Comparison of ENCODE assay signal across 13 cellular contexts in the genomic region with DNA sequence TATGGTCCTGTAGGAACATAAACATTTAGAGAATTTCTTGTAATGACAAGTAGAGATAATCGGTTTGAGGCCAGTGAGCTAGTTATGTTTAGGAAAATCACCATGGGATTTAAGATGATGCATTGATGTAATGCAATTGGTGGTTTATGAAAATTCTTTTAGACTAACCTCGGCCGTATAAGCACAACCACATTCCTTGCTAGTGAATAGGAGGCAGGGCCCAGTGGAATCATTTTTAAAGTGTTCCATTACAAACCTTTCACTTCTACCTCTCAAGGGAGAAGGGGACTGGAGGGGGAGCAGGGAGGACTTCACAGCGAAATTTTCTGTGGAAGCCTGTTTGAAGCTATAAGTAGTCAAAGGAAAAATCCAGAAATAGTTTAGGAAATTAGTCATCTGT.
A peak's percentile ranks its signal among the peaks of the same experiment; 100 is the strongest.
DNase-seq lines count a peak whose midpoint lies in the region; ATAC-seq, FAIRE-seq and TF ChIP-seq lines count a peak whose summit lies in the region.
"Had no signal": no experiment of that assay in that cellular context is flagged by ENCODE, and none has a peak within 500 bp of the region (broad histone marks: within the 10 kb centered on the region; RNA-seq: fewer than 3 reads in every experiment).

No MANE protein-coding gene starts in this region.

- no peak overlapping the region for H2AFZ ChIP-seq in astrocyte (ENCODE audit: low read depth, low read length)

- peak; percentile 76 for FAIRE-seq in astrocyte (lab: Jason Lieb, UNC)

- peak; percentile 16 for DNase-seq in A673 (ENCODE audit: low spot score)
- peak; percentile 85 for DNase-seq in HS-5 (ENCODE audit: low read depth)
- peak; percentile 99 for DNase-seq in astrocyte (ENCODE audit: low read depth)
- peak; percentile 73 for DNase-seq in kidney epithelial cell (ENCODE audit: low read depth)
- no peak for DNase-seq in NCI-H748 (lab: John Stamatoyannopoulos, UW; ENCODE audit: unreplicated experiment)
- DNase-seq in dorsolateral prefrontal cortex = no peak
- DNase-seq in CD8-positive, alpha-beta T cell = no peak
- no peak for DNase-seq in activated naive CD4-positive, alpha-beta T cell (lab: John Stamatoyannopoulos, UW)
- DNase-seq: H7, NCI-H2171, spleen had no signal

- H3K4me1 ChIP-seq in A673 (ENCODE audit: insufficient read depth, low read length, poor library complexity, severe bottlenecking) (no peaks in the 10 kb centered on the region), astrocyte (ENCODE audit: insufficient read depth, low read length) (peaks cover 29% of the 10 kb centered on the region)
- no peaks in the 10 kb centered on the region for H3K4me1 ChIP-seq in CD8-positive, alpha-beta T cell (ENCODE audit: insufficient read depth, low read length)
- H3K4me1 ChIP-seq: spleen had no signal

- H4K20me1 ChIP-seq in astrocyte (ENCODE audit: insufficient read depth, low read length) = no peaks in the 10 kb centered on the region

- H3K79me2 ChIP-seq in astrocyte (ENCODE audit: insufficient read depth, low read length) = no peaks in the 10 kb centered on the region

- H3K36me3 ChIP-seq in A673 (ENCODE audit: insufficient read depth, low read length, poor library complexity, severe bottlenecking) = no peaks in the 10 kb centered on the region
- H3K36me3 ChIP-seq in astrocyte (ENCODE audit: insufficient read depth, low read length) = no peaks in the 10 kb centered on the region
- no peaks in the 10 kb centered on the region for H3K36me3 ChIP-seq in kidney epithelial cell (ENCODE audit: control insufficient read depth, insufficient read depth, low read length)
- H3K36me3 ChIP-seq in CD8-positive, alpha-beta T cell (ENCODE audit: insufficient read depth, low read length) = no peaks in the 10 kb centered on the region
- H3K36me3 ChIP-seq: spleen had no signal

- H3K4me2 ChIP-seq in astrocyte (ENCODE audit: low read length) = peak overlapping the region; percentile 70

- H3K27me3 Mint-ChIP-seq in astrocyte (ENCODE audit: low read depth, unreplicated experiment) = no peaks in the 10 kb centered on the region
- H3K27me3 Mint-ChIP-seq in CD8-positive, alpha-beta T cell (ENCODE audit: low read depth) = peaks cover 23% of the 10 kb centered on the region

- H3K9ac ChIP-seq in astrocyte (ENCODE audit: low read length) = peak overlapping the region; percentile 87

- intact Hi-C loops in A673 (cut with micrococcal nuclease; ENCODE audit: unreplicated experiment) = no loop called here
- intact Hi-C loops in dorsolateral prefrontal cortex (cut with DNase I) = no loop called here
- intact Hi-C loops in CD8-positive, alpha-beta T cell (cut with DNase I, micrococcal nuclease) = no loop called here

- no peak overlapping the region for H3K4me3 ChIP-seq in A673 (ENCODE audit: low read depth, low read length, poor library complexity, severe bottlenecking)
- no peak overlapping the region for H3K4me3 ChIP-seq in astrocyte (ENCODE audit: insufficient read depth, low read depth, low read length)
- H3K4me3 ChIP-seq in kidney epithelial cell (ENCODE audit: low read depth, low read length) = no peak overlapping the region
- H3K4me3 ChIP-seq in dorsolateral prefrontal cortex = no peak overlapping the region
- no peak overlapping the region for H3K4me3 ChIP-seq in CD8-positive, alpha-beta T cell (ENCODE audit: low read depth, low read length)
- H3K4me3 ChIP-seq: spleen had no signal

- H3K36me3 Mint-ChIP-seq in astrocyte (ENCODE audit: low read depth, unreplicated experiment) = no peaks in the 10 kb centered on the region
- H3K36me3 Mint-ChIP-seq in CD8-positive, alpha-beta T cell = no peaks in the 10 kb centered on the region

- H3K27ac ChIP-seq in A673 (ENCODE audit: low read depth, low read length, poor library complexity, severe bottlenecking) (no peak overlapping the region), astrocyte (ENCODE audit: low read depth, low read length) (peak overlapping the region; percentile 99), dorsolateral prefrontal cortex (no peak overlapping the region)
- no peak overlapping the region for H3K27ac ChIP-seq in CD8-positive, alpha-beta T cell (ENCODE audit: low read depth, low read length)
- H3K27ac ChIP-seq: spleen had no signal

- no TSS peak for BruUV-seq in A673 (replicated peaks; lab: Mats Ljungman, UMichigan)

- CTCF ChIA-PET in A673 (lab: Charles Lee) = no interaction called here
- CTCF ChIA-PET in CD8-positive, alpha-beta T cell (lab: Charles Lee) = interaction anchor here (0.5 kb wide), 1 partner anchor 597 kb away, joined by 3 read pairs; no protein-coding TSS in a partner anchor

- peaks cover 34% of the 10 kb centered on the region for H3K4me1 Mint-ChIP-seq in astrocyte (ENCODE audit: low read depth, unreplicated experiment)
- H3K4me1 Mint-ChIP-seq in CD8-positive, alpha-beta T cell (ENCODE audit: low read depth) = no peaks in the 10 kb centered on the region
- H3K4me1 Mint-ChIP-seq: B cell had no signal

- ATAC-seq in CD8-positive, alpha-beta T cell = no peak

- H3K9me3 Mint-ChIP-seq in astrocyte (ENCODE audit: unreplicated experiment) = peaks cover 2% of the 10 kb centered on the region
- peaks cover 4% of the 10 kb centered on the region for H3K9me3 Mint-ChIP-seq in CD8-positive, alpha-beta T cell
- H3K9me3 Mint-ChIP-seq: activated T-helper 2 cell treated with anti-CD3 and anti-CD28 coated beads, Interferon-gamma antibody, Interleukin-2, Interleukin-4, amounts not matched to agents 10 μg/mL and 5 μg/mL and 100 μg/mL, durations not matched to agents 14 hours and 24 hours and 36 hours had no signal

- POLR2A ChIA-PET in A673 (lab: Charles Lee; ENCODE audit: low non-redundant PET) = no interaction called here
- POLR2A ChIA-PET in CD8-positive, alpha-beta T cell (lab: Charles Lee) = no interaction called here

- H3K4me3 Mint-ChIP-seq in astrocyte (ENCODE audit: unreplicated experiment) = no peak overlapping the region
- H3K4me3 Mint-ChIP-seq in CD8-positive, alpha-beta T cell = no peak overlapping the region
- H3K4me3 Mint-ChIP-seq: B cell had no signal

- TF ChIP-seq CTCF in A673 (conservative IDR thresholded peaks at IDR 0.05; ENCODE audit: low read depth, low read length) (no peak), astrocyte (IDR thresholded peaks at IDR 0.05; ENCODE audit: insufficient read depth, low read depth, low read length) (no peak), kidney epithelial cell (IDR thresholded peaks at IDR 0.05; ENCODE audit: insufficient read depth, low read length, poor library complexity, severe bottlenecking) (no peak), dorsolateral prefrontal cortex (IDR thresholded peaks at IDR 0.05 in 54 of 56, conservative IDR thresholded peaks at IDR 0.05 in 2 of 56; ENCODE audit: low read depth in 1 of 56, partially characterized antibody in 56 of 56) (no peak)
- no peak for TF ChIP-seq CTCF in CD8-positive, alpha-beta T cell (IDR thresholded peaks at IDR 0.05)

- H3K9me3 ChIP-seq in A673 (ENCODE audit: low read depth, low read length, poor library complexity, severe bottlenecking) (no peaks in the 10 kb centered on the region), astrocyte (ENCODE audit: insufficient read depth, low read depth, low read length) (no peaks in the 10 kb centered on the region)
- H3K9me3 ChIP-seq in CD8-positive, alpha-beta T cell (ENCODE audit: low read length) = no peaks in the 10 kb centered on the region
- H3K9me3 ChIP-seq: spleen had no signal

- peak overlapping the region; percentile 93 for H3K27ac Mint-ChIP-seq in astrocyte (ENCODE audit: unreplicated experiment)
- no peak overlapping the region for H3K27ac Mint-ChIP-seq in CD8-positive, alpha-beta T cell
- H3K27ac Mint-ChIP-seq: activated T-helper 2 cell treated with anti-CD3 and anti-CD28 coated beads, Interferon-gamma antibody, Interleukin-2, Interleukin-4, amounts not matched to agents 10 μg/mL and 5 μg/mL and 100 μg/mL, durations not matched to agents 14 hours and 24 hours and 36 hours; B cell had no signal

- H3K27me3 ChIP-seq in A673 (replicated peaks; ENCODE audit: insufficient read depth, low read depth, low read length, poor library complexity) (no peaks in the 10 kb centered on the region), astrocyte (ENCODE audit: insufficient read depth, low read length) (no peaks in the 10 kb centered on the region), kidney epithelial cell (ENCODE audit: control insufficient read depth, insufficient read depth, low read length) (no peaks in the 10 kb centered on the region), dorsolateral prefrontal cortex (no peaks in the 10 kb centered on the region)
- H3K27me3 ChIP-seq in CD8-positive, alpha-beta T cell (ENCODE audit: insufficient read depth, low read length) = no peaks in the 10 kb centered on the region
- H3K27me3 ChIP-seq: spleen had no signal

Comparison
In these comparisons a context has a peak if more than half of its experiments do, and no peak if none do; other contexts are left out.
1. DNase-seq: peak in A673 (single experiment), HS-5 (single experiment), astrocyte (single experiment) and kidney epithelial cell (single experiment); none in NCI-H748 (single experiment), dorsolateral prefrontal cortex (0 of 10), CD8-positive, alpha-beta T cell (0 of 7) and activated naive CD4-positive, alpha-beta T cell (0 of 4).